16 cellular contexts compared by ENCODE assay signal in genomic region chr5:111699324-111699723, GRCh38.
"Had no signal": no experiment of that assay in that cellular context is flagged by ENCODE, and none has a peak within 500 bp of the region (broad histone marks: within the 10 kb centered on the region; RNA-seq: fewer than 3 reads in every experiment).

No MANE protein-coding gene starts in this region.

- H3K4me3 ChIP-seq: body of pancreas, dorsolateral prefrontal cortex, hepatocyte, SK-N-MC had no signal

- H3K9me3 ChIP-seq: body of pancreas had no signal

- H2AFZ ChIP-seq: hepatocyte had no signal

- H3K27me3 ChIP-seq: body of pancreas, dorsolateral prefrontal cortex, hepatocyte had no signal

- H3K36me3 ChIP-seq: WERI-Rb-1 had no signal

- H3K27ac ChIP-seq: body of pancreas, dorsolateral prefrontal cortex, hepatocyte, SK-N-MC, WERI-Rb-1 had no signal

- DNase-seq: activated CD4-positive, alpha-beta memory T cell treated with anti-CD3 and anti-CD28 coated beads for 36 hours; activated CD4-positive, alpha-beta T cell treated with anti-CD3 and anti-CD28 coated beads for 36 hours; activated effector memory CD4-positive, alpha-beta T cell treated with anti-CD3 and anti-CD28 coated beads, Interleukin-2, amount 50 U/mL, for 16 hours; activated T-cell treated with anti-CD3 and anti-CD28 coated beads, Interleukin-2, amount 50 U/mL, for 48 hours; amniotic stem cell; dorsolateral prefrontal cortex; endodermal cell; erythroblast; midbrain; stimulated activated CD4-positive, alpha-beta T cell treated with anti-CD3 and anti-CD28 coated beads, Interleukin-1b, Interleukin-23, amount 100 ng/mL, for 48 hours; stimulated activated naive CD8-positive, alpha-beta T cell treated with anti-CD3 and anti-CD28 coated beads, Interleukin-15, amount 100 ng/mL, for 72 hours; T-cell; WERI-Rb-1 had no signal

- H3K4me1 ChIP-seq: body of pancreas had no signal

- H3K79me2 ChIP-seq: hepatocyte had no signal

- H3K4me2 ChIP-seq: hepatocyte had no signal
